13 cellular contexts compared by ENCODE assay signal in genomic region chr3:4943553-4943952, GRCh38. TPM values are rescaled to one million over a fixed set of nuclear protein-coding genes. Genes with fewer than 3 reads are reported as not detected.
DNase-seq lines count a peak whose midpoint lies in the region; ATAC-seq and TF ChIP-seq lines count a peak whose summit lies in the region.
"Had no signal": no experiment of that assay in that cellular context is flagged by ENCODE, and none has a peak within 500 bp of the region (broad histone marks: within the 10 kb centered on the region; RNA-seq: fewer than 3 reads in every experiment).

No MANE protein-coding gene starts in this region.

- CTCF ChIA-PET in activated naive CD4-positive, alpha-beta T cell treated with anti-CD3 and anti-CD28 coated beads for 36 hours (lab: Charles Lee): interaction anchor here (0.6 to 1.0 kb wide), 3 partner anchors 84 to 361 kb away, joined by 3 to 6 read pairs (median 3); no protein-coding TSS in a partner anchor

- 89 to 93% methylated on average over 1 of the region's 1 CpG for WGBS in sigmoid colon, 2 donors

- H3K36me3 ChIP-seq in cardiac muscle cell (no peaks in the 10 kb centered on the region), WERI-Rb-1 (no peaks in the 10 kb centered on the region), sigmoid colon (no peaks in the 10 kb centered on the region)

- H3K9me3 Mint-ChIP-seq in glutamatergic neuron (ENCODE audit: unreplicated experiment): no peaks in the 10 kb centered on the region
- no peaks in the 10 kb centered on the region for H3K9me3 Mint-ChIP-seq in activated naive CD4-positive, alpha-beta T cell treated with anti-CD3 and anti-CD28 coated beads for 36 hours
- H3K9me3 Mint-ChIP-seq: immature natural killer cell, nephron had no signal

- H3K27me3 ChIP-seq in cardiac muscle cell: no peaks in the 10 kb centered on the region
- H3K27me3 ChIP-seq in WERI-Rb-1 (ENCODE audit: insufficient read depth, low read depth, severe bottlenecking): no peaks in the 10 kb centered on the region
- no peaks in the 10 kb centered on the region for H3K27me3 ChIP-seq in sigmoid colon

- no peaks in the 10 kb centered on the region for H3K27me3 Mint-ChIP-seq in glutamatergic neuron (ENCODE audit: unreplicated experiment)
- H3K27me3 Mint-ChIP-seq in activated naive CD4-positive, alpha-beta T cell treated with anti-CD3 and anti-CD28 coated beads for 36 hours (ENCODE audit: low read depth): no peaks in the 10 kb centered on the region

- TF ChIP-seq CTCF in cardiac muscle cell (IDR thresholded peaks at IDR 0.05; ENCODE audit: low read depth, low read length) (peak; percentile 35), WERI-Rb-1 (IDR thresholded peaks at IDR 0.05; ENCODE audit: low read depth, low read length) (peak; percentile 6; the same call in 1 of the 2 replicates), glutamatergic neuron (IDR thresholded peaks at IDR 0.05; ENCODE audit: partially characterized antibody, unreplicated experiment) (peak; percentile 31), sigmoid colon (IDR thresholded peaks at IDR 0.05) (peak in 1 of 4 experiments; percentile 24)

- no peak overlapping the region for H3K4me3 ChIP-seq in cardiac muscle cell
- no peak overlapping the region for H3K4me3 ChIP-seq in WERI-Rb-1 (ENCODE audit: low read depth, low read length)
- H3K4me3 ChIP-seq in sigmoid colon: no peak overlapping the region

- no peak for TF ChIP-seq POLR2A in sigmoid colon (IDR thresholded peaks at IDR 0.05)

- no peak overlapping the region for H3K4me3 Mint-ChIP-seq in glutamatergic neuron (ENCODE audit: unreplicated experiment)
- no peak overlapping the region for H3K4me3 Mint-ChIP-seq in activated naive CD4-positive, alpha-beta T cell treated with anti-CD3 and anti-CD28 coated beads for 36 hours
- H3K4me3 Mint-ChIP-seq: immature natural killer cell, nephron had no signal

- intact Hi-C loops in left ventricle myocardium superior (cut with micrococcal nuclease): no loop called here
- intact Hi-C loops in activated naive CD4-positive, alpha-beta T cell treated with anti-CD3 and anti-CD28 coated beads for 36 hours (cut with micrococcal nuclease): no loop called here
- intact Hi-C loops in sigmoid colon (cut with DNase I): no loop called here
- intact Hi-C loops in sciatic nerve (cut with DNase I): no loop called here

- DNase-seq in cardiac muscle cell (ENCODE audit: low read depth in 1 of 2, low spot score in 1 of 2) (no peak), left ventricle myocardium superior (no peak), WERI-Rb-1 (no peak), glutamatergic neuron (no peak), DMS153 (lab: John Stamatoyannopoulos, UW) (no peak), sigmoid colon (no peak), sciatic nerve (ENCODE audit: low spot score) (no peak)
- DNase-seq in activated naive CD4-positive, alpha-beta T cell treated with anti-CD3 and anti-CD28 coated beads for 36 hours: no peak
- DNase-seq: activated CD4-positive, alpha-beta T cell treated with anti-CD3 and anti-CD28 coated beads, Interleukin-2, amount 50 U/mL, for 48 hours; immature natural killer cell; NCI-H510A treated with DMSO at 0.1 percent for 48 hours had no signal

- H3K27ac ChIP-seq in cardiac muscle cell: no peak overlapping the region
- H3K27ac ChIP-seq in WERI-Rb-1: no peak overlapping the region
- H3K27ac ChIP-seq in sigmoid colon: no peak overlapping the region

- no peaks in the 10 kb centered on the region for H3K4me1 ChIP-seq in cardiac muscle cell (ENCODE audit: low read depth)
- no peaks in the 10 kb centered on the region for H3K4me1 ChIP-seq in sigmoid colon

- H3K4me1 Mint-ChIP-seq in glutamatergic neuron (ENCODE audit: low read depth, unreplicated experiment): no peaks in the 10 kb centered on the region
- H3K4me1 Mint-ChIP-seq in activated naive CD4-positive, alpha-beta T cell treated with anti-CD3 and anti-CD28 coated beads for 36 hours (ENCODE audit: low read depth): no peaks in the 10 kb centered on the region
- H3K4me1 Mint-ChIP-seq: nephron had no signal

- no peaks in the 10 kb centered on the region for H3K36me3 Mint-ChIP-seq in glutamatergic neuron (ENCODE audit: unreplicated experiment)
- H3K36me3 Mint-ChIP-seq in activated naive CD4-positive, alpha-beta T cell treated with anti-CD3 and anti-CD28 coated beads for 36 hours (ENCODE audit: low read depth): no peaks in the 10 kb centered on the region

- TF ChIP-seq EP300 in sigmoid colon (IDR thresholded peaks at IDR 0.05): no peak

- no peak for ATAC-seq in left ventricle myocardium superior
- no peak for ATAC-seq in sciatic nerve
- ATAC-seq: activated naive CD4-positive, alpha-beta T cell treated with anti-CD3 and anti-CD28 coated beads, Interleukin-2, amount 50 U/mL, for 72 hours had no signal

- H3K9me3 ChIP-seq in cardiac muscle cell (ENCODE audit: low read depth) (no peaks in the 10 kb centered on the region), WERI-Rb-1 (ENCODE audit: severe bottlenecking) (no peaks in the 10 kb centered on the region), sigmoid colon (no peaks in the 10 kb centered on the region)

- no peak overlapping the region for H3K27ac Mint-ChIP-seq in glutamatergic neuron (ENCODE audit: unreplicated experiment)
- H3K27ac Mint-ChIP-seq in activated naive CD4-positive, alpha-beta T cell treated with anti-CD3 and anti-CD28 coated beads for 36 hours: no peak overlapping the region
- H3K27ac Mint-ChIP-seq: activated naive CD4-positive, alpha-beta T cell treated with anti-CD3 and anti-CD28 coated beads, Interleukin-2, amount 50 U/mL, for 72 hours; nephron had no signal

RNA-seq across cellular contexts. Expression of gene BHLHE40, which starts 35.7 kb away (rescaled TPM):
- 15.3 and 18.4 TPM in 2 replicates for total RNA-seq in cardiac muscle cell
- 11.7 and 15.0 TPM in 2 replicates for polyA plus RNA-seq in cardiac muscle cell
- total RNA-seq in left ventricle myocardium superior: 26.8 TPM
- 0.22 TPM for total RNA-seq in glutamatergic neuron (ENCODE audit: unreplicated experiment)
- total RNA-seq in activated naive CD4-positive, alpha-beta T cell treated with anti-CD3 and anti-CD28 coated beads for 36 hours: 10 to 100 TPM; 98.0 to 98.2 TPM
- total RNA-seq in sigmoid colon: 10 to 100 TPM; 12.5 to 81.9 (median 24.3) TPM
- polyA plus RNA-seq in sigmoid colon: 10 to 100 TPM; 11.1 to 32.2 (median 22.2) TPM
- total RNA-seq in sciatic nerve: 288 TPM

Comparison
In these comparisons a context has a peak if more than half of its experiments do, and no peak if none do; other contexts are left out.
1. RNA of gene BHLHE40, which starts 35.7 kb away (total RNA-seq): 288 TPM in sciatic nerve (single experiment), 98.0 to 98.2 TPM in activated naive CD4-positive, alpha-beta T cell treated with anti-CD3 and anti-CD28 coated beads for 36 hours, 12.5 to 81.9 TPM in sigmoid colon, 26.8 TPM in left ventricle myocardium superior (single experiment) and 15.3 to 18.4 TPM in cardiac muscle cell; 0.22 TPM in glutamatergic neuron (single experiment); every median in the first group is over 10 times any median in the second.